In the genomic region with DNA sequence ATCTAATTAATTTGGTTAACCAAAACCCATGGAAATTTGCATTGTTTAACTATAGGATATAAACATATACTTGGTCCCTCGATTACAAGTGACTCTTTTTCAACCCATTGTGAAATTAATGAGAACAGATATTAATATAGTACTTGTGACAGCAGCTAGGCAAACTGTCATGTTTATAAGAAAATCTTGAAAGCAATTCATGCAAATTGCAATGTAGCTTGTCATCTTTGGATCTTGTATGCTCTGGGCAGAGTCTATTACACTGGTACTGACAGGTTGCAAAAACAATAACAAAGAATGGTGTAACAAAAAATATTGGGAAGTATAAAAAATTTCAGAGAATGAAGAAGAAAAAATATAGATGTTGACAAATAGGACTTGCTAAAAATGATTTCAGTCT, we compare ENCODE assay signal across 21 cellular contexts.
"Had no signal": no experiment of that assay in that cellular context is flagged by ENCODE, and none has a peak within 500 bp of the region (broad histone marks: within the 10 kb centered on the region; RNA-seq: fewer than 3 reads in every experiment).

No MANE protein-coding gene starts in this region.

- ATAC-seq: K562, Panc1, PC-3, T-cell had no signal

- H3K4me2 ChIP-seq: KMS-11, SK-N-SH had no signal

- H3K9me2 ChIP-seq: SK-N-SH had no signal

- H3K4me3 ChIP-seq: K562 had no signal

- H3K27ac ChIP-seq: HL-60, KMS-11, RWPE1 had no signal

- H3K9ac ChIP-seq: KMS-11, SK-N-SH had no signal

- H3K9me3 ChIP-seq: SK-N-SH had no signal

- DNase-seq: Kasumi-1; MM.1S; NCI-H1092 treated with DMSO at 0.1 percent for 48 hours; NCI-H146; NCI-H1694 treated with DMSO at 0.1 percent for 48 hours; NCI-H1930; NCI-H2107; NCI-H2227 treated with DMSO at 0.1 percent for 48 hours; NCI-H524; NCI-H748 treated with DMSO at 0.1 percent for 48 hours; NK-92 treated with Interleukin-12 subunit alpha and Interleukin-12 subunit beta, amount 100 ng/mL, for 24 hours; PC-3; SHP77; SK-N-SH; SW 1271; T-cell had no signal
